1 cellular context compared by ENCODE assay signal in genomic region chr2:6922201-6922656, GRCh38.
TF ChIP-seq lines count a peak whose summit lies in the region.

No MANE protein-coding gene starts in this region.

TF ChIP-seq in SK-N-SH treated with all-trans-retinoic acid at 6 μM for 48 hours, 23 proteins besides CTCF, POLR2A, EP300 and RAD21 (continued from another document):
- TF ChIP-seq, protein P1, sequence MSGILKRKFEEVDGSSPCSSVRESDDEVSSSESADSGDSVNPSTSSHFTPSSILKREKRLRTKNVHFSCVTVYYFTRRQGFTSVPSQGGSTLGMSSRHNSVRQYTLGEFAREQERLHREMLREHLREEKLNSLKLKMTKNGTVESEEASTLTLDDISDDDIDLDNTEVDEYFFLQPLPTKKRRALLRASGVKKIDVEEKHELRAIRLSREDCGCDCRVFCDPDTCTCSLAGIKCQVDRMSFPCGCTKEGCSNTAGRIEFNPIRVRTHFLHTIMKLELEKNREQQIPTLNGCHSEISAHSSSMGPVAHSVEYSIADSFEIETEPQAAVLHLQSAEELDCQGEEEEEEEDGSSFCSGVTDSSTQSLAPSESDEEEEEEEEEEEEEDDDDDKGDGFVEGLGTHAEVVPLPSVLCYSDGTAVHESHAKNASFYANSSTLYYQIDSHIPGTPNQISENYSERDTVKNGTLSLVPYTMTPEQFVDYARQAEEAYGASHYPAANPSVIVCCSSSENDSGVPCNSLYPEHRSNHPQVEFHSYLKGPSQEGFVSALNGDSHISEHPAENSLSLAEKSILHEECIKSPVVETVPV (CRISPR knock-in tag; IDR thresholded peaks at IDR 0.05), result no peak
- no peak for TF ChIP-seq ARNTL (CRISPR knock-in tag; IDR thresholded peaks at IDR 0.05; ENCODE audit: borderline replicate concordance, low read depth)
- no peak for TF ChIP-seq ISL1 (CRISPR knock-in tag; IDR thresholded peaks at IDR 0.05)
TF ChIP-seq in SK-N-SH treated with all-trans-retinoic acid at 6 μM for 48 hours: peak in this region for 0.
